Comparison of ENCODE assay signal across 10 cellular contexts in the genomic region with DNA sequence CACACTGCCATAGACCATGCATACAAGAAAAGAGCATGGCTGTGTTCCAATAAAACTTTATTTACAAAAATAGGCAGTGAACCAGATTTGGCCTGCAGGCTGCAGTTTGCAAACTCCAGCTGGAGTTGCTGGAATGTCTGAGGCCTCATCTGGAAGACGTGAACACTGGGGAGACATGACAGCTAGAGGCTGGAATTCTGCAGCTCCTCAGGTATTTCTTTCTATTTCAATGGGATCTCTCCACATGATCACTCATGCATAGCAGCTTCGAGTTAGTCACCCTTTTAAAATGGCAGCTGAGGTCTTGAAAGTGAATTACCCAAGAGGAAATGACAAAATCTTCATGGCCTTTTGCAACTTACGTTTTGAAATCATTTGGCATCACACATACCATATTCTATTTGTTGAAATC. TPM values are rescaled to one million over a fixed set of nuclear protein-coding genes. Genes with fewer than 3 reads are reported as not detected.
DNase-seq lines count a peak whose midpoint lies in the region; ATAC-seq and TF ChIP-seq lines count a peak whose summit lies in the region.
"Had no signal": no experiment of that assay in that cellular context is flagged by ENCODE, and none has a peak within 500 bp of the region (broad histone marks: within the 10 kb centered on the region; RNA-seq: fewer than 3 reads in every experiment).

No MANE protein-coding gene starts in this region.

- peaks cover 4% of the 10 kb centered on the region for H3K4me1 ChIP-seq in mesendoderm (ENCODE audit: control insufficient read depth, low read depth, low read length)
- H3K4me1 ChIP-seq: prostate gland had no signal

- H3K27ac ChIP-seq in mesendoderm (ENCODE audit: low read depth, low read length) = no peak overlapping the region
- H3K27ac ChIP-seq: prostate gland had no signal

- no peak overlapping the region for H2BK15ac ChIP-seq in mesendoderm (replicated peaks; ENCODE audit: low read depth)

- H3K56ac ChIP-seq in mesendoderm (ENCODE audit: low read length) = no peak overlapping the region

- in situ Hi-C loops in astrocyte of the spinal cord (cut with HindIII; ENCODE audit: low sequenced_read_pairs) = no loop called here

- WGBS in mesendoderm (ENCODE audit: extremely low coverage, insufficient coverage, low lambda C conversion rate) = no CpG with 5 or more reads among the region's 3 CpGs

- no peak overlapping the region for H3K4me3 ChIP-seq in astrocyte of the spinal cord (ENCODE audit: low read depth, low read length)
- H3K4me3 ChIP-seq in mesendoderm (ENCODE audit: low read length) = no peak overlapping the region
- H3K4me3 ChIP-seq: prostate gland had no signal

- no peak overlapping the region for H3K9ac ChIP-seq in mesendoderm (ENCODE audit: low read length)

- no peak overlapping the region for H3K4me2 ChIP-seq in mesendoderm (ENCODE audit: low read length)

- H3K4ac ChIP-seq in mesendoderm (ENCODE audit: low read depth, low read length) = no peak overlapping the region

- no peak overlapping the region for H2BK120ac ChIP-seq in mesendoderm (ENCODE audit: low read depth, low read length)

- H3K79me2 ChIP-seq in mesendoderm (ENCODE audit: control insufficient read depth, insufficient read depth, low read length) = no peaks in the 10 kb centered on the region

- no peaks in the 10 kb centered on the region for H3K36me3 ChIP-seq in mesendoderm (ENCODE audit: control insufficient read depth, insufficient read depth, low read length)
- H3K36me3 ChIP-seq: prostate gland had no signal

- no peaks in the 10 kb centered on the region for H3K27me3 ChIP-seq in mesendoderm (ENCODE audit: insufficient read depth, low read length, poor library complexity)

- no peak overlapping the region for H2BK5ac ChIP-seq in mesendoderm (ENCODE audit: low read length)

- H4K8ac ChIP-seq in mesendoderm (ENCODE audit: low read depth, low read length) = no peak overlapping the region

- no peak for ATAC-seq in GM18517 (IDR thresholded peaks at IDR 0.05; ENCODE audit: unreplicated experiment)

- DNase-seq in Daoy (ENCODE audit: low read depth) = peak; percentile 77
- DNase-seq in NAMALWA (ENCODE audit: low spot score) = peak; percentile 40
- DNase-seq in astrocyte of the spinal cord (ENCODE audit: low read depth, low spot score) = peak; percentile 87
- peak; percentile 91 for DNase-seq in mesendoderm
- DNase-seq in inferior parietal cortex (ENCODE audit: extremely low spot score) = no peak
- DNase-seq in GM20000 (ENCODE audit: low spot score) = no peak
- no peak for DNase-seq in NCI-H526 (lab: John Stamatoyannopoulos, UW)
- DNase-seq: NCI-H82 had no signal

- H4K5ac ChIP-seq in mesendoderm (ENCODE audit: low read length) = no peak overlapping the region

- TF ChIP-seq CTCF in astrocyte of the spinal cord (IDR thresholded peaks at IDR 0.05; ENCODE audit: low read depth, low read length) (no peak), GM20000 (IDR thresholded peaks at IDR 0.05; ENCODE audit: extremely low read depth, missing control alignments) (no peak)

- no peak overlapping the region for H2AK5ac ChIP-seq in mesendoderm (ENCODE audit: low read length)

- peak overlapping the region; percentile 51 for H3K18ac ChIP-seq in mesendoderm (ENCODE audit: low read length)

- no peaks in the 10 kb centered on the region for H3K79me1 ChIP-seq in mesendoderm (ENCODE audit: low read length)

- no peak overlapping the region for H3K23ac ChIP-seq in mesendoderm (ENCODE audit: low read length)

RNA-seq across cellular contexts. Expression of gene BET1, which starts 52.6 kb away (rescaled TPM):
- total RNA-seq in Daoy (2014; rRNA removed; shearing (Covaris generic)) = 36.8 and 61.2 TPM in 2 replicates
- polyA plus RNA-seq in mesendoderm (2013, experiment 1 of 2) = 35.6 TPM
- polyA plus RNA-seq in mesendoderm (2013, experiment 2 of 2) = 34.4 TPM

Comparison
In these comparisons a context has a peak if more than half of its experiments do, and no peak if none do; other contexts are left out.
1. DNase-seq: peak in Daoy (single experiment), NAMALWA (single experiment), astrocyte of the spinal cord (single experiment) and mesendoderm (single experiment); none in inferior parietal cortex (single experiment), GM20000 (single experiment) and NCI-H526 (0 of 2).